22 cellular contexts compared by ENCODE assay signal in genomic region chr11:45688472-45689033, GRCh38. TPM values are rescaled to one million over a fixed set of nuclear protein-coding genes. Genes with fewer than 3 reads are reported as not detected.
DNase-seq lines count a peak whose midpoint lies in the region; ATAC-seq lines count a peak whose summit lies in the region.
"Had no signal": no experiment of that assay in that cellular context is flagged by ENCODE, and none has a peak within 500 bp of the region (broad histone marks: within the 10 kb centered on the region; RNA-seq: fewer than 3 reads in every experiment).

No MANE protein-coding gene starts in this region.

- H3K4ac ChIP-seq in mesendoderm (ENCODE audit: low read depth, low read length) = no peak overlapping the region

- no peak overlapping the region for H2AK5ac ChIP-seq in mesendoderm (ENCODE audit: low read length)

- no peak overlapping the region for H3K9ac ChIP-seq in mesendoderm (ENCODE audit: low read length)
- H3K9ac ChIP-seq: BLaER1 treated with 17β-estradiol and CSF1 and Interleukin-3, amounts not matched to agents 10 nM and 100 nM had no signal

- no peaks in the 10 kb centered on the region for H3K36me3 ChIP-seq in mesendoderm (ENCODE audit: control insufficient read depth, insufficient read depth, low read length)
- H3K36me3 ChIP-seq: BLaER1 treated with 17β-estradiol and CSF1 and Interleukin-3, amounts not matched to agents 10 nM and 100 nM; SJSA1 had no signal

- no peak overlapping the region for H3K4me2 ChIP-seq in mesendoderm (ENCODE audit: low read length)
- H3K4me2 ChIP-seq: BLaER1 treated with 17β-estradiol and CSF1 and Interleukin-3, amounts not matched to agents 10 nM and 100 nM; PC-9 had no signal

- H3K18ac ChIP-seq in mesendoderm (ENCODE audit: low read length) = no peak overlapping the region

- peak; percentile 30 to 78 (median 59) for DNase-seq in NCI-H1417 (lab: John Stamatoyannopoulos, UW)
- no peak for DNase-seq in NCI-H1417 treated with DMSO at 0.1 percent for 48 hours (lab: John Stamatoyannopoulos, UW)
- peak; percentile 36 for DNase-seq in COR-L47 (lab: John Stamatoyannopoulos, UW)
- peak; percentile 33 for DNase-seq in NCI-H2227 (lab: John Stamatoyannopoulos, UW; ENCODE audit: unreplicated experiment)
- DNase-seq in mesendoderm = no peak
- DNase-seq in GOT3 (lab: John Stamatoyannopoulos, UW) = no peak
- DNase-seq: CD4-positive, alpha-beta T cell; DND-41; H9; KBM-7; MV-4-11; NCI-H1105; NCI-H2029; NCI-H2171; NCI-H446 treated with DMSO at 0.1 percent for 48 hours; NCI-H526; PC-9; Right ventricle myocardium superior had no signal

- H3K23ac ChIP-seq in mesendoderm (ENCODE audit: low read length) = no peak overlapping the region

- H3K27ac ChIP-seq in mesendoderm (ENCODE audit: low read depth, low read length) = no peak overlapping the region
- H3K27ac ChIP-seq: BLaER1 treated with 17β-estradiol and CSF1 and Interleukin-3, amounts not matched to agents 10 nM and 100 nM; PC-9; SJSA1 had no signal

- H4K5ac ChIP-seq in mesendoderm (ENCODE audit: low read length) = no peak overlapping the region

- no peak overlapping the region for H2BK15ac ChIP-seq in mesendoderm (replicated peaks; ENCODE audit: low read depth)

- peak overlapping the region; percentile 22 for H3K56ac ChIP-seq in mesendoderm (ENCODE audit: low read length)

- H3K79me1 ChIP-seq in mesendoderm (ENCODE audit: low read length) = no peaks in the 10 kb centered on the region

- ATAC-seq in HG02852 (IDR thresholded peaks at IDR 0.05; ENCODE audit: unreplicated experiment) (no peak), HG03135 (IDR thresholded peaks at IDR 0.05; ENCODE audit: unreplicated experiment) (no peak)

- H2BK120ac ChIP-seq in mesendoderm (ENCODE audit: low read depth, low read length) = no peak overlapping the region

- H3K4me3 ChIP-seq in mesendoderm (ENCODE audit: low read length) = no peak overlapping the region
- H3K4me3 ChIP-seq: BLaER1 treated with 17β-estradiol and CSF1 and Interleukin-3, amounts not matched to agents 10 nM and 100 nM; PC-9; SJSA1 had no signal

- WGBS in mesendoderm (ENCODE audit: extremely low coverage, insufficient coverage, low lambda C conversion rate) = no CpG with 5 or more reads among the region's 7 CpGs

- no peaks in the 10 kb centered on the region for H3K79me2 ChIP-seq in mesendoderm (ENCODE audit: control insufficient read depth, insufficient read depth, low read length)

- H4K8ac ChIP-seq in mesendoderm (ENCODE audit: low read depth, low read length) = no peak overlapping the region

- H2BK5ac ChIP-seq in mesendoderm (ENCODE audit: low read length) = no peak overlapping the region

- H3K27me3 ChIP-seq in mesendoderm (ENCODE audit: insufficient read depth, low read length, poor library complexity) = no peaks in the 10 kb centered on the region
- H3K27me3 ChIP-seq: BLaER1 treated with 17β-estradiol and CSF1 and Interleukin-3, amounts not matched to agents 10 nM and 100 nM had no signal

- H3K4me1 ChIP-seq in mesendoderm (ENCODE audit: control insufficient read depth, low read depth, low read length) = no peaks in the 10 kb centered on the region
- H3K4me1 ChIP-seq: SJSA1 had no signal

RNA-seq across cellular contexts. Expression of gene CHST1, which starts 23.1 kb away (rescaled TPM):
- 0.53 TPM for polyA plus RNA-seq in mesendoderm (2013, experiment 1 of 2)
- polyA plus RNA-seq in mesendoderm (2013, experiment 2 of 2) = 0.55 TPM

Comparison
In these comparisons a context has a peak if more than half of its experiments do, and no peak if none do; other contexts are left out.
1. DNase-seq: peak in NCI-H1417 (3 of 3), COR-L47 (single experiment) and NCI-H2227 (single experiment); none in NCI-H1417 treated with DMSO at 0.1 percent for 48 hours (single experiment), mesendoderm (single experiment) and GOT3 (single experiment).